17 cellular contexts compared by ENCODE assay signal in the genomic region with DNA sequence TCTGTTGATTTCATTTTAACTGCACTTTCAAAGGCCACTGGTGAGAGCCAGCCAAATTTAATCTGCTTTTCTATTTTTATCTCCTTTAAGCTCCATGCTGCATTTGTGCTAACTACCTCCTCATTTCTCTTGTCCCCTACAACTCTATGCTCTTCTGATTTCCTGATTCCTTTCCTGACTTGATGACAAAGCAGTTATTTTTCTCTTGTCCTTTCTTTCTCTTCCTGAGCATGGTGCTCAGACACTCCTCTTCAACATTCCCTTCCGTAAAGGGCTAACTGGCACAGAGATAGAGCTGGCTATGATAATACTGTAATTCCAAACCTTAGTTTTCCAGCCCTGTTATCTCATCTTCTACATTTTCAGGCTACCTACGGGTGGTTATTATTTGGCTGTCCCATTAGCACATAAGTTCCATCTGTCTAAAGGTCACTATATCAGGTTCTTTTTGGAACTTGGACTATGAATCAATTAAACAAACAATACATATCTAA.
"Had no signal": no experiment of that assay in that cellular context is flagged by ENCODE, and none has a peak within 500 bp of the region (broad histone marks: within the 10 kb centered on the region; RNA-seq: fewer than 3 reads in every experiment).

No MANE protein-coding gene starts in this region.

- H3K27ac ChIP-seq: brain microvascular endothelial cell, coronary artery, foreskin keratinocyte, ovary, stomach had no signal

- H3K36me3 Mint-ChIP-seq: activated naive CD4-positive, alpha-beta T cell treated with anti-CD3 and anti-CD28 coated beads, Interleukin-2, amount 10 ng/mL, durations not matched to agents 7 days and 5 days had no signal

- DNase-seq: activated CD4-positive, alpha-beta T cell treated with anti-CD3 and anti-CD28 coated beads, Interleukin-2, amount 10 ng/mL, durations not matched to agents 7 days and 5 days; activated CD8-positive, alpha-beta memory T cell treated with anti-CD3 and anti-CD28 coated beads, Interleukin-2, amount 50 U/mL, for 4 hours; activated CD8-positive, alpha-beta T cell treated with anti-CD3 and anti-CD28 coated beads, Interleukin-2, amount 10 ng/mL, durations not matched to agents 7 days and 5 days; activated naive CD4-positive, alpha-beta T cell treated with anti-CD3 and anti-CD28 coated beads, Interleukin-2, amount 10 ng/mL, durations not matched to agents 7 days and 5 days; activated T-cell treated with anti-CD3 and anti-CD28 coated beads, Interleukin-2, amount 50 U/mL, for 4 hours; aorta; brain microvascular endothelial cell; foreskin keratinocyte; kidney; mesenchymal stem cell; naive thymus-derived CD4-positive, alpha-beta T cell; ovary; stimulated activated CD4-positive, alpha-beta T cell treated with anti-CD3 and anti-CD28 coated beads, Interleukin-2, amount 100 ng/mL, for 48 hours; stomach had no signal

- H3K9me3 ChIP-seq: ovary, stomach had no signal

- H3K4me1 ChIP-seq: foreskin keratinocyte, stomach had no signal

- H3K4me3 Mint-ChIP-seq: activated CD4-positive, alpha-beta T cell treated with anti-CD3 and anti-CD28 coated beads, Interleukin-2, amount 10 ng/mL, durations not matched to agents 7 days and 5 days; activated CD8-positive, alpha-beta T cell treated with anti-CD3 and anti-CD28 coated beads, Interleukin-2, amount 10 ng/mL, durations not matched to agents 7 days and 5 days; activated naive CD4-positive, alpha-beta T cell treated with anti-CD3 and anti-CD28 coated beads, Interleukin-2, amount 10 ng/mL, durations not matched to agents 7 days and 5 days; activated T-cell treated with anti-CD3 and anti-CD28 coated beads, Interleukin-2, amount 50 U/mL, for 4 hours; central memory CD8-positive, alpha-beta T cell; naive thymus-derived CD4-positive, alpha-beta T cell had no signal

- H3K4me1 Mint-ChIP-seq: activated CD4-positive, alpha-beta T cell treated with anti-CD3 and anti-CD28 coated beads, Interleukin-2, amount 10 ng/mL, durations not matched to agents 7 days and 5 days; activated naive CD4-positive, alpha-beta T cell treated with anti-CD3 and anti-CD28 coated beads, Interleukin-2, amount 10 ng/mL, durations not matched to agents 7 days and 5 days; central memory CD8-positive, alpha-beta T cell; naive thymus-derived CD4-positive, alpha-beta T cell had no signal

- H3K27ac Mint-ChIP-seq: activated CD4-positive, alpha-beta T cell treated with anti-CD3 and anti-CD28 coated beads, Interleukin-2, amount 10 ng/mL, durations not matched to agents 7 days and 5 days; activated CD8-positive, alpha-beta T cell treated with anti-CD3 and anti-CD28 coated beads, Interleukin-2, amount 10 ng/mL, durations not matched to agents 7 days and 5 days; activated naive CD4-positive, alpha-beta T cell treated with anti-CD3 and anti-CD28 coated beads, Interleukin-2, amount 10 ng/mL, durations not matched to agents 7 days and 5 days; naive thymus-derived CD4-positive, alpha-beta T cell had no signal

- FAIRE-seq: kidney had no signal

- H3K36me3 ChIP-seq: brain microvascular endothelial cell, ovary had no signal

- H3K4me3 ChIP-seq: coronary artery, ovary, stomach had no signal

- ATAC-seq: activated CD4-positive, CD25-positive, alpha-beta regulatory T cell treated with anti-CD3 and anti-CD28 coated beads, Interleukin-2, amount 50 U/mL, for 24 hours; activated CD8-positive, alpha-beta T cell treated with anti-CD3 and anti-CD28 coated beads, Interleukin-2, amount 10 ng/mL, durations not matched to agents 7 days and 5 days; activated T-cell treated with anti-CD3 and anti-CD28 coated beads, Interleukin-2, amount 50 U/mL, for 4 hours; foreskin keratinocyte; naive thymus-derived CD4-positive, alpha-beta T cell had no signal

- H3K27me3 ChIP-seq: brain microvascular endothelial cell, foreskin keratinocyte, ovary, stomach had no signal

- H3K9me3 Mint-ChIP-seq: activated CD4-positive, alpha-beta T cell treated with anti-CD3 and anti-CD28 coated beads, Interleukin-2, amount 10 ng/mL, durations not matched to agents 7 days and 5 days; activated naive CD4-positive, alpha-beta T cell treated with anti-CD3 and anti-CD28 coated beads, Interleukin-2, amount 10 ng/mL, durations not matched to agents 7 days and 5 days; activated T-cell treated with anti-CD3 and anti-CD28 coated beads, Interleukin-2, amount 50 U/mL, for 4 hours; central memory CD8-positive, alpha-beta T cell; naive thymus-derived CD4-positive, alpha-beta T cell had no signal
